In the genomic region with DNA sequence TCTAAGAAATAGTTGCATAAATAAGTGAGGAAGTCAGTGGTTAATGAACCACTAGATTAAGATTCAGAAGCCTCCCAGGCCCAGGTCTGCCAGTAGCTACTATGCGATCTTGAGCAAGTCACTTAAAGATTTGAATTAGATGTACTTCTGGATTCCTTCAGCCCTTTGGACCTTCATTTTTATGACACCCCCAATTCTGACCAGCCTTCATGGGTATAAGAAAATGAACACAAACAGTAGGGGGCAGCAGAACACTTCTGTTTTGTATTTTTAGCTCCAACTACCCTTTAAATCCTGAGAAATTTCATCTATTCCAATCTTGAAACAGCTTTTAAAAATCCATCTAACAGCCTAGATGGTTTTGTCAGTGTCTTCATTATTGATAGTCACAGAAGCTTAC, we compare ENCODE assay signal across 8 cellular contexts. TPM values are rescaled to one million over a fixed set of nuclear protein-coding genes. Genes with fewer than 3 reads are reported as not detected.
DNase-seq lines count a peak whose midpoint lies in the region; ATAC-seq, FAIRE-seq and TF ChIP-seq lines count a peak whose summit lies in the region.

No MANE protein-coding gene starts in this region.

- peak; percentile 42 for TF ChIP-seq CTCF in D721Med (IDR thresholded peaks at IDR 0.05; ENCODE audit: insufficient read depth, missing control alignments)
- peak; percentile 40; the same call in 1 of the 2 replicates for TF ChIP-seq CTCF in LNCAP (IDR thresholded peaks at IDR 0.05)
- peak; percentile 66 to 77 for TF ChIP-seq CTCF in brain (conservative IDR thresholded peaks at IDR 0.05)
- no peak for TF ChIP-seq CTCF in CD4-positive, alpha-beta T cell (IDR thresholded peaks at IDR 0.05)
- no peak for TF ChIP-seq CTCF in GM10248 (IDR thresholded peaks at IDR 0.05; ENCODE audit: control extremely low read depth, extremely low read depth, low read depth, missing control alignments)

- no peak overlapping the region for H3K4me3 Mint-ChIP-seq in brain
- H3K4me3 Mint-ChIP-seq in CD4-positive, alpha-beta T cell: no peak overlapping the region

- peaks cover 33% of the 10 kb centered on the region for H3K36me3 Mint-ChIP-seq in brain
- no peaks in the 10 kb centered on the region for H3K36me3 Mint-ChIP-seq in CD4-positive, alpha-beta T cell (ENCODE audit: low read depth)

- CTCF ChIA-PET in CD4-positive, alpha-beta T cell (lab: Charles Lee): no interaction called here
- CTCF ChIA-PET in GM10248 (lab: Yijun Ruan, JAX): interaction anchor here (1.2 kb wide), 1 partner anchor 21 kb away, joined by 3 read pairs; no protein-coding TSS in a partner anchor

- H3K9me3 ChIP-seq in MG63: no peaks in the 10 kb centered on the region
- H3K9me3 ChIP-seq in CD4-positive, alpha-beta T cell (ENCODE audit: control insufficient read depth, low read length): no peaks in the 10 kb centered on the region

- ATAC-seq in GM18909 (IDR thresholded peaks at IDR 0.05; ENCODE audit: poor library complexity, unreplicated experiment): no peak
- ATAC-seq in CD4-positive, alpha-beta T cell (ENCODE audit: poor library complexity): no peak

- no peaks in the 10 kb centered on the region for H3K27me3 Mint-ChIP-seq in brain
- no peaks in the 10 kb centered on the region for H3K27me3 Mint-ChIP-seq in CD4-positive, alpha-beta T cell

- intact Hi-C loops in CD4-positive, alpha-beta T cell (cut with DNase I, micrococcal nuclease): no loop called here

- H3K36me3 ChIP-seq in MG63: no peaks in the 10 kb centered on the region

- H3K27me3 ChIP-seq in MG63: no peaks in the 10 kb centered on the region
- no peaks in the 10 kb centered on the region for H3K27me3 ChIP-seq in CD4-positive, alpha-beta T cell (ENCODE audit: control insufficient read depth, insufficient read depth, low read length)

- peak; percentile 48 for FAIRE-seq in D721Med (lab: Jason Lieb, UNC)

- DNase-seq in D721Med (ENCODE audit: insufficient read length, low spot score): no peak
- DNase-seq in myocyte (ENCODE audit: low read depth): peak; percentile 55
- no peak for DNase-seq in MG63
- no peak for DNase-seq in CD4-positive, alpha-beta T cell
- no peak for DNase-seq in GM10248 (ENCODE audit: extremely low spot score)

- no peak overlapping the region for H3K27ac ChIP-seq in CD4-positive, alpha-beta T cell (ENCODE audit: low read depth, low read length)

- H3K4me3 ChIP-seq in MG63: no peak overlapping the region

- H3K4me1 Mint-ChIP-seq in brain: peaks cover 72% of the 10 kb centered on the region
- H3K4me1 Mint-ChIP-seq in CD4-positive, alpha-beta T cell (ENCODE audit: low read depth): no peaks in the 10 kb centered on the region

- no peaks in the 10 kb centered on the region for H3K9me3 Mint-ChIP-seq in brain
- H3K9me3 Mint-ChIP-seq in CD4-positive, alpha-beta T cell: peaks cover 4% of the 10 kb centered on the region

- POLR2A ChIA-PET in CD4-positive, alpha-beta T cell (lab: Charles Lee): no interaction called here
- POLR2A ChIA-PET in GM10248 (lab: Yijun Ruan, JAX): no interaction called here

- peak overlapping the region in 1 of 5 experiments; percentile 4 for H3K27ac Mint-ChIP-seq in brain
- H3K27ac Mint-ChIP-seq in CD4-positive, alpha-beta T cell: no peak overlapping the region

RNA-seq across cellular contexts. Expression of a gene that starts 19.0 kb away (rescaled TPM):
- 4.6 TPM for polyA plus RNA-seq in brain (ENCODE audit: insufficient read depth, low read depth, low replicate concordance)
- total RNA-seq in myocyte: 69.2 and 81.1 TPM in 2 replicates
- 31.0 TPM for polyA plus RNA-seq in myocyte (2012)
- total RNA-seq in MG63 (2014; rRNA removed; shearing (Covaris generic); ENCODE audit: low replicate concordance): 4.3 and 5.7 TPM in 2 replicates
- total RNA-seq in CD4-positive, alpha-beta T cell: not detected

Comparison
In these comparisons a context has a peak if more than half of its experiments do, and no peak if none do; other contexts are left out.
1. CTCF ChIP-seq: peak in D721Med (single experiment), LNCAP (single experiment) and brain (2 of 2); none in CD4-positive, alpha-beta T cell (single experiment) and GM10248 (single experiment).
2. RNA of a gene that starts 19.0 kb away (total RNA-seq): 69.2 to 81.1 TPM in myocyte; 4.3 to 5.7 TPM in MG63 and not detected in CD4-positive, alpha-beta T cell; every median in the first group is over 10 times any median in the second.